16 cellular contexts compared by ENCODE assay signal in genomic region chr1:167927075-167927754, GRCh38. TPM values are rescaled to one million over a fixed set of nuclear protein-coding genes. Genes with fewer than 3 reads are reported as not detected.
DNase-seq lines count a peak whose midpoint lies in the region; ATAC-seq and TF ChIP-seq lines count a peak whose summit lies in the region.
"Had no signal": no experiment of that assay in that cellular context is flagged by ENCODE, and none has a peak within 500 bp of the region (broad histone marks: within the 10 kb centered on the region; RNA-seq: fewer than 3 reads in every experiment).

No MANE protein-coding gene starts in this region.

- H3K4me3 ChIP-seq in aorta (ENCODE audit: low read length in 2 of 2) (no peak overlapping the region), WERI-Rb-1 (ENCODE audit: low read depth, low read length) (no peak overlapping the region)
- H3K4me3 ChIP-seq: cardiac muscle cell, HAP-1 had no signal

- peaks cover 2% of the 10 kb centered on the region for H3K4me1 Mint-ChIP-seq in activated naive CD4-positive, alpha-beta T cell treated with anti-CD3 and anti-CD28 coated beads, Interleukin-2, amount 10 ng/mL, durations not matched to agents 7 days and 5 days

- H3K4me1 ChIP-seq in aorta (ENCODE audit: control insufficient read depth in 1 of 2, insufficient read depth in 2 of 2, low read length in 2 of 2): no peaks in the 10 kb centered on the region

- intact Hi-C loops in aorta (cut with DNase I): no loop called here

- TF ChIP-seq CTCF in C4-2B (conservative IDR thresholded peaks at IDR 0.05) (no peak), WERI-Rb-1 (IDR thresholded peaks at IDR 0.05; ENCODE audit: low read depth, low read length) (no peak)

- H3K27ac Mint-ChIP-seq in activated naive CD4-positive, alpha-beta T cell treated with anti-CD3 and anti-CD28 coated beads, Interleukin-2, amount 10 ng/mL, durations not matched to agents 7 days and 5 days: no peak overlapping the region
- H3K27ac Mint-ChIP-seq: activated CD4-positive, alpha-beta T cell treated with anti-CD3 and anti-CD28 coated beads, Interleukin-2, amount 10 ng/mL, durations not matched to agents 7 days and 5 days had no signal

- H3K36me3 Mint-ChIP-seq in activated naive CD4-positive, alpha-beta T cell treated with anti-CD3 and anti-CD28 coated beads, Interleukin-2, amount 10 ng/mL, durations not matched to agents 7 days and 5 days: peaks cover 4% of the 10 kb centered on the region

- ATAC-seq in GM19467 (IDR thresholded peaks at IDR 0.05; ENCODE audit: unreplicated experiment): peak; percentile 39
- peak; percentile 51 for ATAC-seq in HG03571 (IDR thresholded peaks at IDR 0.05; ENCODE audit: unreplicated experiment)
- ATAC-seq in aorta (ENCODE audit: low FRiP score): no peak
- no peak for ATAC-seq in esophagus mucosa

- H3K27me3 ChIP-seq in aorta (ENCODE audit: control insufficient read depth in 1 of 2, insufficient read depth in 2 of 2, low read length in 1 of 2) (no peaks in the 10 kb centered on the region), WERI-Rb-1 (ENCODE audit: insufficient read depth, low read depth, severe bottlenecking) (no peaks in the 10 kb centered on the region)
- H3K27me3 ChIP-seq: cardiac muscle cell, stomach had no signal

- no peak overlapping the region for H3K4me3 Mint-ChIP-seq in activated naive CD4-positive, alpha-beta T cell treated with anti-CD3 and anti-CD28 coated beads, Interleukin-2, amount 10 ng/mL, durations not matched to agents 7 days and 5 days
- H3K4me3 Mint-ChIP-seq: activated CD4-positive, alpha-beta T cell treated with anti-CD3 and anti-CD28 coated beads, Interleukin-2, amount 10 ng/mL, durations not matched to agents 7 days and 5 days had no signal

- H3K9me3 Mint-ChIP-seq in activated naive CD4-positive, alpha-beta T cell treated with anti-CD3 and anti-CD28 coated beads, Interleukin-2, amount 10 ng/mL, durations not matched to agents 7 days and 5 days: no peaks in the 10 kb centered on the region
- H3K9me3 Mint-ChIP-seq: activated CD4-positive, alpha-beta T cell treated with anti-CD3 and anti-CD28 coated beads, Interleukin-2, amount 10 ng/mL, durations not matched to agents 7 days and 5 days had no signal

- no peaks in the 10 kb centered on the region for H3K27me3 Mint-ChIP-seq in activated naive CD4-positive, alpha-beta T cell treated with anti-CD3 and anti-CD28 coated beads, Interleukin-2, amount 10 ng/mL, durations not matched to agents 7 days and 5 days
- H3K27me3 Mint-ChIP-seq: activated CD4-positive, alpha-beta T cell treated with anti-CD3 and anti-CD28 coated beads, Interleukin-2, amount 10 ng/mL, durations not matched to agents 7 days and 5 days had no signal

- 87 to 90% methylated on average over 4 of the region's 4 CpGs for WGBS in aorta, 2 donors

- DNase-seq in left kidney (ENCODE audit: low read depth, low spot score): peak; percentile 55
- no peak for DNase-seq in aorta
- DNase-seq in activated naive CD4-positive, alpha-beta T cell treated with anti-CD3 and anti-CD28 coated beads, Interleukin-2, amount 10 ng/mL, durations not matched to agents 7 days and 5 days: no peak
- no peak for DNase-seq in WERI-Rb-1
- DNase-seq: activated CD4-positive, alpha-beta T cell treated with anti-CD3 and anti-CD28 coated beads, Interleukin-2, amount 10 ng/mL, durations not matched to agents 7 days and 5 days; activated gamma-delta T cell treated with Interleukin-2 at 50 U/mL for 16 hours; DMS153; NCI-H1105 had no signal

- H3K27ac ChIP-seq in C4-2B: peak overlapping the region; percentile 98
- H3K27ac ChIP-seq in aorta (ENCODE audit: low read depth in 1 of 2, low read length in 2 of 2): no peak overlapping the region
- H3K27ac ChIP-seq in WERI-Rb-1: no peak overlapping the region
- H3K27ac ChIP-seq: cardiac muscle cell had no signal

- H3K9me3 ChIP-seq in aorta (ENCODE audit: control insufficient read depth, low read length): no peaks in the 10 kb centered on the region
- H3K9me3 ChIP-seq in WERI-Rb-1 (ENCODE audit: severe bottlenecking): no peaks in the 10 kb centered on the region
- H3K9me3 ChIP-seq: HAP-1, stomach had no signal

- no peaks in the 10 kb centered on the region for H3K36me3 ChIP-seq in aorta (ENCODE audit: control insufficient read depth in 1 of 2, insufficient read depth in 2 of 2, low read length in 1 of 2)
- H3K36me3 ChIP-seq in WERI-Rb-1: no peaks in the 10 kb centered on the region
- H3K36me3 ChIP-seq: HAP-1 had no signal

- CTCF ChIA-PET in activated naive CD4-positive, alpha-beta T cell treated with anti-CD3 and anti-CD28 coated beads, Interleukin-2, amount 10 ng/mL, durations not matched to agents 7 days and 5 days (lab: Charles Lee): interaction anchor here (1.4 kb wide), 1 partner anchor 155 kb away, joined by 5 read pairs; no protein-coding TSS in a partner anchor

RNA-seq across cellular contexts. Expression of gene DCAF6, which starts 9.3 kb away (rescaled TPM):
- 10 to 100 TPM; 55.5 to 68.7 TPM for total RNA-seq in aorta
- 10 to 100 TPM; 37.3 to 43.3 TPM for polyA plus RNA-seq in aorta
- 32.4 TPM for total RNA-seq in esophagus mucosa

RNA-seq across cellular contexts. Expression of gene MPC2, which starts 9.7 kb away (rescaled TPM):
- 10 to 100 TPM; 37.3 to 48.2 TPM for total RNA-seq in aorta
- polyA plus RNA-seq in aorta: 10 to 100 TPM; 56.4 to 94.8 TPM
- 53.9 TPM for total RNA-seq in esophagus mucosa

RNA-seq across cellular contexts. Expression of gene ADCY10, which starts 13.3 kb away (rescaled TPM):
- total RNA-seq in aorta (under 1 TPM; 0.16 to 0.24 TPM), esophagus mucosa (not detected)
- under 1 TPM; 0.13 to 0.15 TPM for polyA plus RNA-seq in aorta
- total RNA-seq: kidney epithelial cell, stomach had no signal

Comparison
In these comparisons a context has a peak if more than half of its experiments do, and no peak if none do; other contexts are left out.
1. ATAC-seq: peak in GM19467 (single experiment) and HG03571 (single experiment); none in aorta (single experiment) and esophagus mucosa (single experiment).